In genomic region chr17:50731575-50732460, GRCh38 we compare ENCODE assay signal across 1 cellular context.
TF ChIP-seq lines count a peak whose summit lies in the region.

No MANE protein-coding gene starts in this region.

TF ChIP-seq in HepG2, 621 proteins besides CTCF, POLR2A, EP300 and RAD21:
- TF ChIP-seq ELF3 (CRISPR knock-in tag; IDR thresholded peaks at IDR 0.05) (no peak), MYC (CRISPR knock-in tag; IDR thresholded peaks at IDR 0.05; ENCODE audit: borderline replicate concordance) (no peak), JUND (CRISPR knock-in tag; IDR thresholded peaks at IDR 0.05) (no peak), ZBTB43 (CRISPR knock-in tag; conservative IDR thresholded peaks at IDR 0.05) (no peak), ZNF83 (CRISPR knock-in tag; IDR thresholded peaks at IDR 0.05; ENCODE audit: borderline replicate concordance) (no peak), SRY (CRISPR knock-in tag; IDR thresholded peaks at IDR 0.05) (no peak), ZNF362 (CRISPR knock-in tag; IDR thresholded peaks at IDR 0.05; ENCODE audit: borderline replicate concordance) (no peak)
- TF ChIP-seq, protein P1, sequence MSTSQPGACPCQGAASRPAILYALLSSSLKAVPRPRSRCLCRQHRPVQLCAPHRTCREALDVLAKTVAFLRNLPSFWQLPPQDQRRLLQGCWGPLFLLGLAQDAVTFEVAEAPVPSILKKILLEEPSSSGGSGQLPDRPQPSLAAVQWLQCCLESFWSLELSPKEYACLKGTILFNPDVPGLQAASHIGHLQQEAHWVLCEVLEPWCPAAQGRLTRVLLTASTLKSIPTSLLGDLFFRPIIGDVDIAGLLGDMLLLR (CRISPR knock-in tag; IDR thresholded peaks at IDR 0.05), result no peak
